8 cellular contexts compared by ENCODE assay signal in the genomic region with DNA sequence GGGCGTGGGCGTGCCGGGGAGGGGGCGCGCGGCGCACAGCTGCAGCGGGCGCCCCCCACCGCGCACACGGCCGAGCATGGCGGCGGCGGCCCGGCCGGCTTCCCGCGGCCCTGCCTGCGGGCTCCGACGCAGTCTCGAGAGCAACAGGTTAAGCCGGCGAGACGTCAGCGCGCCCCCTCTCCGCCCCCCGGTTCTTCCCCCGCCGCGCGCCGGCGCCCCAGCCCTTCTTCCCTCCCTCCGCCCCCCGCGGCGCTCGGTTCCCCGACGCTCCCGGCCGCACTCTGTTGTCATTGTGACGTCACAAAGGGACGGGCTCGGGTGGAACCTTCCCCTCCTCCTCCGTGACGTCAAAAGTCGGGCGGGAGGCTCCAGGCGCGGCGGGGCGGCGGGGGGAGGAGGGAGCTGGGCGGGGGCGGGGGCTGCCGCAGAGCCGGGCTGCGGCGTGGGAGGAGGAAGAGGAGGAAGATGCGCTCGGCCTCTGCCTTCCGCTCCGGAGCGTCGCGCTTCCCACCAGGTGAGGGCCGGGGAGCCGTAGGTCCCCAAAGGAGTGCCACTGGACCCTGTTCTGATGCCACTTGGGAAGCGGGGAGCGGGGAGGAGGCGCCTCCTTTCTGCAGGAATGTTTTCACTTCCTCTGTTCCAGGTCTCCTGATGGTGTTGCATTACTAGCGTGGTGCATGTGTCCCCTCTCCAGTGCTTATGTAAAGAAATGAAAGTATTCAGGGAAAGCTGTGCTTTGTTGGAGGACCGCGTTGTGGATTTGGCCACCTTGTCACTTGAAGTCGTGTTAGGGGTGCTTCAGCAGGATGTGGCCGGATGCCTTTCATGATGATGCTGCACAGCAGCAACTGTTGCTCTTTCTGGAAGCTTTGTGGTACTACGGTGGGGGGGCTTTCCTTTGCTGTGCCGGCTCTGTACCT. TPM values are rescaled to one million over a fixed set of nuclear protein-coding genes. Genes with fewer than 3 reads are reported as not detected.
DNase-seq lines count a peak whose midpoint lies in the region; ATAC-seq lines count a peak whose summit lies in the region.

No MANE protein-coding gene starts in this region.

- DNase-seq in A172 (ENCODE audit: low spot score) (peak; percentile 86), NCI-H510A (lab: John Stamatoyannopoulos, UW) (peak; percentile 97), cerebellum (ENCODE audit: low spot score) (peak; percentile 93), kidney glomerular epithelial cell (lab: John Stamatoyannopoulos, UW) (peak; percentile 63)
- peak; percentile 83 to 87 for DNase-seq in activated CD4-positive, alpha-beta T cell treated with anti-CD3 and anti-CD28 coated beads for 24 hours (ENCODE audit: low read depth in 2 of 2)
- peak; percentile 82 to 91 for DNase-seq in stimulated activated CD4-positive, alpha-beta T cell treated with anti-CD3 and anti-CD28 coated beads, Interleukin-15, amount 100 ng/mL, for 1 hour (ENCODE audit: low read depth in 1 of 2, low spot score in 1 of 2)

- ATAC-seq in GM18909 (IDR thresholded peaks at IDR 0.05; ENCODE audit: poor library complexity, unreplicated experiment) (peak; percentile 44), HG03280 (IDR thresholded peaks at IDR 0.05; ENCODE audit: unreplicated experiment) (peak; percentile 40)

RNA-seq across cellular contexts. Expression of a gene that starts 2.8 kb away (rescaled TPM):
- 4.8 and 5.4 TPM in 2 replicates for total RNA-seq in A172 (2014; rRNA removed; shearing (Covaris generic))
- total RNA-seq in cerebellum, result 25.3 TPM

Comparison
In these comparisons a context has a peak if more than half of its experiments do, and no peak if none do; other contexts are left out.
1. Peak in every context shown above with its lines: DNase-seq and ATAC-seq.